7 cellular contexts compared by ENCODE assay signal in genomic region chr2:69770193-69770702, GRCh38. TPM values are rescaled to one million over a fixed set of nuclear protein-coding genes. Genes with fewer than 3 reads are reported as not detected.
DNase-seq lines count a peak whose midpoint lies in the region; ATAC-seq, FAIRE-seq and TF ChIP-seq lines count a peak whose summit lies in the region.

No MANE protein-coding gene starts in this region.

- peak; percentile 47 for ATAC-seq in GM21447 (IDR thresholded peaks at IDR 0.05; ENCODE audit: unreplicated experiment)
- peak; percentile 72 to 77 for ATAC-seq in lower lobe of right lung
- no peak for ATAC-seq in HG02798 (IDR thresholded peaks at IDR 0.05; ENCODE audit: poor library complexity, unreplicated experiment)

- peak; percentile 41 for DNase-seq in NCI-H69 (lab: John Stamatoyannopoulos, UW)
- DNase-seq in bronchial epithelial cell (ENCODE audit: low read depth): peak; percentile 94
- no peak for DNase-seq in lower lobe of right lung
- no peak for DNase-seq in NCI-H2196 (lab: John Stamatoyannopoulos, UW; ENCODE audit: unreplicated experiment)
- no peak for DNase-seq in SK-N-DZ (ENCODE audit: low spot score)

- intact Hi-C loops in lower lobe of right lung (cut with DNase I): no loop called here

- TF ChIP-seq CTCF in bronchial epithelial cell (IDR thresholded peaks at IDR 0.05; ENCODE audit: insufficient read depth, low read length, severe bottlenecking): no peak
- no peak for TF ChIP-seq CTCF in lower lobe of right lung (IDR thresholded peaks at IDR 0.05)

- no peak for FAIRE-seq in bronchial epithelial cell (lab: Jason Lieb, UNC)

- H3K9me3 ChIP-seq in lower lobe of right lung: no peaks in the 10 kb centered on the region

- no peaks in the 10 kb centered on the region for H3K27me3 ChIP-seq in bronchial epithelial cell (ENCODE audit: control insufficient read depth, insufficient read depth, low read length)
- no peaks in the 10 kb centered on the region for H3K27me3 ChIP-seq in lower lobe of right lung (ENCODE audit: low read depth)

- peak overlapping the region; percentile 14 for H3K27ac ChIP-seq in lower lobe of right lung

- H3K4me3 ChIP-seq in bronchial epithelial cell (ENCODE audit: low read depth, low read length) (no peak overlapping the region), lower lobe of right lung (no peak overlapping the region)

- H3K4me1 ChIP-seq in lower lobe of right lung: peaks cover 86% of the 10 kb centered on the region

- H3K36me3 ChIP-seq in bronchial epithelial cell (ENCODE audit: control insufficient read depth, insufficient read depth, low read length) (peaks cover 2% of the 10 kb centered on the region), lower lobe of right lung (no peaks in the 10 kb centered on the region)

RNA-seq across cellular contexts. Expression of gene ANXA4, which starts 28.3 kb away (rescaled TPM):
- total RNA-seq in bronchial epithelial cell (15.0 and 26.4 TPM in 2 replicates), lower lobe of right lung (173 TPM)
- polyA plus RNA-seq in SK-N-DZ (2014; cell fraction: cytosol; rRNA removed): 0.50 and 0.54 TPM in 2 replicates
- polyA plus RNA-seq in SK-N-DZ (2014; cell fraction: nucleus; rRNA removed): 0.28 and 0.47 TPM in 2 replicates

RNA-seq across cellular contexts. Expression of gene GMCL1, which starts 59.2 kb away (rescaled TPM):
- total RNA-seq in bronchial epithelial cell (8.3 and 9.5 TPM in 2 replicates), lower lobe of right lung (13.3 TPM)
- 8.7 and 11.4 TPM in 2 replicates for polyA plus RNA-seq in SK-N-DZ (2014; cell fraction: cytosol; rRNA removed)
- 7.1 and 8.0 TPM in 2 replicates for polyA plus RNA-seq in SK-N-DZ (2014; cell fraction: nucleus; rRNA removed)

Comparison
In these comparisons a context has a peak if more than half of its experiments do, and no peak if none do; other contexts are left out.
1. DNase-seq: peak in NCI-H69 (single experiment) and bronchial epithelial cell (single experiment); none in lower lobe of right lung (single experiment), NCI-H2196 (single experiment) and SK-N-DZ (single experiment).